ENCODE assay signal across 2 cellular contexts in genomic region chr4:10001757-10002156, GRCh38.
TF ChIP-seq lines count a peak whose summit lies in the region.

No MANE protein-coding gene starts in this region.

TF ChIP-seq in Ishikawa, 13 proteins besides CTCF, POLR2A, EP300 and RAD21 (continued from another document):
- TF ChIP-seq CREB1 (IDR thresholded peaks at IDR 0.05; ENCODE audit: low read depth): no peak
- peak; percentile 60 for TF ChIP-seq USF1 (IDR thresholded peaks at IDR 0.05)
- no peak for TF ChIP-seq MAX (IDR thresholded peaks at IDR 0.05)

TF ChIP-seq in GM12878, 131 proteins besides CTCF, POLR2A, EP300 and RAD21 (continued from another document):
- no peak for TF ChIP-seq MEF2B (IDR thresholded peaks at IDR 0.05; ENCODE audit: partially characterized antibody, poor library complexity, severe bottlenecking)
- TF ChIP-seq MTA2 (IDR thresholded peaks at IDR 0.05; ENCODE audit: low read depth): no peak
- TF ChIP-seq ETV6 (conservative IDR thresholded peaks at IDR 0.05 in 1 of 2, IDR thresholded peaks at IDR 0.05 in 1 of 2; ENCODE audit: borderline replicate concordance in 1 of 2, low read depth in 1 of 2): no peak
- TF ChIP-seq CHD2 (IDR thresholded peaks at IDR 0.05; ENCODE audit: borderline replicate concordance, low read depth, low read length): no peak
- peak; percentile 48; the same call in 1 of the 2 replicates for TF ChIP-seq ZNF687 (IDR thresholded peaks at IDR 0.05)
- TF ChIP-seq USF1 (IDR thresholded peaks at IDR 0.05; ENCODE audit: borderline replicate concordance, extremely low read length, insufficient read depth, low read depth, low read length): peak; percentile 63
- 0 out of 2 replicates have a peak, but pooled peaks have one; percentile 28 for TF ChIP-seq RAD51 (IDR thresholded peaks at IDR 0.05)
- no peak for TF ChIP-seq E2F4 (IDR thresholded peaks at IDR 0.05; ENCODE audit: low read depth, low read length)
